In the genomic region with DNA sequence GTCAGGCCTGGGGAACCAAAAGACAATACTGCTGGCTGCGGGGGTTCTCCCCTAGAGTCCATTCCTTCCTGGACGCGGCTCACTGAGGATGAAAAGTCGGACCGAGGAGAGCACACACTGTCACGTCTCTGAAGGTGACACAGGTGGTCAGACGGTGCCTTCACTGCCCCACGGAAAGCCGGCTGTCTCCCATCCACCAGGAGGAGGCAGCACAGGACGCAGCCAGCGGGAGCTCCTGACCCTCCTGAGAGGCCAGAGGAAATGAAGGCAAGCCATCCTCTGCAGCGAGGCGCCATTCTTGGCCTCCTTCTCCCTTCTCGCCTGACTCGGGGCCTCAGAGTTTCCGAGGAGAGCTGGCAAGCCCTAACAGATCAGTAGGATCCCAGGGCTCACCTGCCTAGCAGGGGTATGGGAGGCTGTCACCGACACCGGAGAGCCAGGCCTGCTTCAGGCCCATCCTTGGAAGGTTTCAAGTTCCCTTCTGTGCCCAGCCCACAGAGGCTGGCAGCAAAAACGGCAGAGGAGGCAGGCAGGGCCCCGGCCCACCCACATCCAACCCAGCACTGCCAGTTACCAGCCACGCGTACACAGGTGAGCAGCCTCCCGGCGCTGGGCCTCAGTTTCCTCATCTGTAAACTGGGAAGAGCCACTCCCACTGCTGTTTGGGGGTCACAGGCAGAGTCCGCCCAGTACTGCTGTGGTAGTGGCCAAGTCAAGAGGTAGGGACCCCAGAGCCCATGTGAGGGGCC, we compare ENCODE assay signal across 2 cellular contexts.
TF ChIP-seq lines count a peak whose summit lies in the region.

No MANE protein-coding gene starts in this region.

TF ChIP-seq in HEK293, 187 proteins besides CTCF, POLR2A, EP300 and RAD21 (continued from another document):
- TF ChIP-seq, protein P1, sequence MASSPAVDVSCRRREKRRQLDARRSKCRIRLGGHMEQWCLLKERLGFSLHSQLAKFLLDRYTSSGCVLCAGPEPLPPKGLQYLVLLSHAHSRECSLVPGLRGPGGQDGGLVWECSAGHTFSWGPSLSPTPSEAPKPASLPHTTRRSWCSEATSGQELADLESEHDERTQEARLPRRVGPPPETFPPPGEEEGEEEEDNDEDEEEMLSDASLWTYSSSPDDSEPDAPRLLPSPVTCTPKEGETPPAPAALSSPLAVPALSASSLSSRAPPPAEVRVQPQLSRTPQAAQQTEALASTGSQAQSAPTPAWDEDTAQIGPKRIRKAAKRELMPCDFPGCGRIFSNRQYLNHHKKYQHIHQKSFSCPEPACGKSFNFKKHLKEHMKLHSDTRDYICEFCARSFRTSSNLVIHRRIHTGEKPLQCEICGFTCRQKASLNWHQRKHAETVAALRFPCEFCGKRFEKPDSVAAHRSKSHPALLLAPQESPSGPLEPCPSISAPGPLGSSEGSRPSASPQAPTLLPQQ (tag by site-specific recombination; IDR thresholded peaks at IDR 0.05) = no peak
- TF ChIP-seq ZNF473 (tag by site-specific recombination; IDR thresholded peaks at IDR 0.05) = no peak
- TF ChIP-seq ZNF626 (tag by site-specific recombination; IDR thresholded peaks at IDR 0.05) = no peak
- TF ChIP-seq, protein P2, sequence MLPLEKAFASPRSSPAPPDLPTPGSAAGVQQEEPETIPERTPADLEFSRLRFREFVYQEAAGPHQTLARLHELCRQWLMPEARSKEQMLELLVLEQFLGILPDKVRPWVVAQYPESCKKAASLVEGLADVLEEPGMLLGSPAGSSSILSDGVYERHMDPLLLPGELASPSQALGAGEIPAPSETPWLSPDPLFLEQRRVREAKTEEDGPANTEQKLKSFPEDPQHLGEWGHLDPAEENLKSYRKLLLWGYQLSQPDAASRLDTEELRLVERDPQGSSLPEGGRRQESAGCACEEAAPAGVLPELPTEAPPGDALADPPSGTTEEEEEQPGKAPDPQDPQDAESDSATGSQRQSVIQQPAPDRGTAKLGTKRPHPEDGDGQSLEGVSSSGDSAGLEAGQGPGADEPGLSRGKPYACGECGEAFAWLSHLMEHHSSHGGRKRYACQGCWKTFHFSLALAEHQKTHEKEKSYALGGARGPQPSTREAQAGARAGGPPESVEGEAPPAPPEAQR (tag by site-specific recombination; IDR thresholded peaks at IDR 0.05) = no peak
- no peak for TF ChIP-seq ZFP3 (tag by site-specific recombination; IDR thresholded peaks at IDR 0.05; ENCODE audit: low read depth)
- TF ChIP-seq FEZF1 (tag by site-specific recombination; IDR thresholded peaks at IDR 0.05) = no peak
- no peak for TF ChIP-seq ZNF629 (tag by site-specific recombination; IDR thresholded peaks at IDR 0.05)
- TF ChIP-seq, protein P3, sequence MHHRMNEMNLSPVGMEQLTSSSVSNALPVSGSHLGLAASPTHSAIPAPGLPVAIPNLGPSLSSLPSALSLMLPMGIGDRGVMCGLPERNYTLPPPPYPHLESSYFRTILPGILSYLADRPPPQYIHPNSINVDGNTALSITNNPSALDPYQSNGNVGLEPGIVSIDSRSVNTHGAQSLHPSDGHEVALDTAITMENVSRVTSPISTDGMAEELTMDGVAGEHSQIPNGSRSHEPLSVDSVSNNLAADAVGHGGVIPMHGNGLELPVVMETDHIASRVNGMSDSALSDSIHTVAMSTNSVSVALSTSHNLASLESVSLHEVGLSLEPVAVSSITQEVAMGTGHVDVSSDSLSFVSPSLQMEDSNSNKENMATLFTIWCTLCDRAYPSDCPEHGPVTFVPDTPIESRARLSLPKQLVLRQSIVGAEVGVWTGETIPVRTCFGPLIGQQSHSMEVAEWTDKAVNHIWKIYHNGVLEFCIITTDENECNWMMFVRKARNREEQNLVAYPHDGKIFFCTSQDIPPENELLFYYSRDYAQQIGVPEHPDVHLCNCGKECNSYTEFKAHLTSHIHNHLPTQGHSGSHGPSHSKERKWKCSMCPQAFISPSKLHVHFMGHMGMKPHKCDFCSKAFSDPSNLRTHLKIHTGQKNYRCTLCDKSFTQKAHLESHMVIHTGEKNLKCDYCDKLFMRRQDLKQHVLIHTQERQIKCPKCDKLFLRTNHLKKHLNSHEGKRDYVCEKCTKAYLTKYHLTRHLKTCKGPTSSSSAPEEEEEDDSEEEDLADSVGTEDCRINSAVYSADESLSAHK (tag by site-specific recombination; IDR thresholded peaks at IDR 0.05) = peak; percentile 21; the same call in 1 of the 2 replicates
- TF ChIP-seq SCRT2 (tag by site-specific recombination; IDR thresholded peaks at IDR 0.05) = peak; percentile 54; the same call in 1 of the 2 replicates
- no peak for TF ChIP-seq ZNF16 (tag by site-specific recombination; IDR thresholded peaks at IDR 0.05; ENCODE audit: low read depth)
- TF ChIP-seq ZNF146 (tag by site-specific recombination; IDR thresholded peaks at IDR 0.05) = no peak
- TF ChIP-seq, protein P4, sequence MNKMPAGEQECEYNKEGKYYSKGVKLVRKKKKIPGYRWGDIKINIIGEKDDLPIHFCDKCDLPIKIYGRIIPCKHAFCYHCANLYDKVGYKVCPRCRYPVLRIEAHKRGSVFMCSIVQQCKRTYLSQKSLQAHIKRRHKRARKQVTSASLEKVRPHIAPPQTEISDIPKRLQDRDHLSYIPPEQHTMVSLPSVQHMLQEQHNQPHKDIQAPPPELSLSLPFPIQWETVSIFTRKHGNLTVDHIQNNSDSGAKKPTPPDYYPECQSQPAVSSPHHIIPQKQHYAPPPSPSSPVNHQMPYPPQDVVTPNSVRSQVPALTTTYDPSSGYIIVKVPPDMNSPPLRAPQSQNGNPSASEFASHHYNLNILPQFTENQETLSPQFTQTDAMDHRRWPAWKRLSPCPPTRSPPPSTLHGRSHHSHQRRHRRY (tag by site-specific recombination; IDR thresholded peaks at IDR 0.05) = no peak

TF ChIP-seq in WTC11, 78 proteins besides CTCF, POLR2A, EP300 and RAD21 (continued from another document):
- TF ChIP-seq, protein P5, sequence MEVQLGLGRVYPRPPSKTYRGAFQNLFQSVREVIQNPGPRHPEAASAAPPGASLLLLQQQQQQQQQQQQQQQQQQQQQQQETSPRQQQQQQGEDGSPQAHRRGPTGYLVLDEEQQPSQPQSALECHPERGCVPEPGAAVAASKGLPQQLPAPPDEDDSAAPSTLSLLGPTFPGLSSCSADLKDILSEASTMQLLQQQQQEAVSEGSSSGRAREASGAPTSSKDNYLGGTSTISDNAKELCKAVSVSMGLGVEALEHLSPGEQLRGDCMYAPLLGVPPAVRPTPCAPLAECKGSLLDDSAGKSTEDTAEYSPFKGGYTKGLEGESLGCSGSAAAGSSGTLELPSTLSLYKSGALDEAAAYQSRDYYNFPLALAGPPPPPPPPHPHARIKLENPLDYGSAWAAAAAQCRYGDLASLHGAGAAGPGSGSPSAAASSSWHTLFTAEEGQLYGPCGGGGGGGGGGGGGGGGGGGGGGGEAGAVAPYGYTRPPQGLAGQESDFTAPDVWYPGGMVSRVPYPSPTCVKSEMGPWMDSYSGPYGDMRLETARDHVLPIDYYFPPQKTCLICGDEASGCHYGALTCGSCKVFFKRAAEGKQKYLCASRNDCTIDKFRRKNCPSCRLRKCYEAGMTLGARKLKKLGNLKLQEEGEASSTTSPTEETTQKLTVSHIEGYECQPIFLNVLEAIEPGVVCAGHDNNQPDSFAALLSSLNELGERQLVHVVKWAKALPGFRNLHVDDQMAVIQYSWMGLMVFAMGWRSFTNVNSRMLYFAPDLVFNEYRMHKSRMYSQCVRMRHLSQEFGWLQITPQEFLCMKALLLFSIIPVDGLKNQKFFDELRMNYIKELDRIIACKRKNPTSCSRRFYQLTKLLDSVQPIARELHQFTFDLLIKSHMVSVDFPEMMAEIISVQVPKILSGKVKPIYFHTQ (CRISPR knock-in tag; IDR thresholded peaks at IDR 0.05) = no peak
- TF ChIP-seq, protein P6, sequence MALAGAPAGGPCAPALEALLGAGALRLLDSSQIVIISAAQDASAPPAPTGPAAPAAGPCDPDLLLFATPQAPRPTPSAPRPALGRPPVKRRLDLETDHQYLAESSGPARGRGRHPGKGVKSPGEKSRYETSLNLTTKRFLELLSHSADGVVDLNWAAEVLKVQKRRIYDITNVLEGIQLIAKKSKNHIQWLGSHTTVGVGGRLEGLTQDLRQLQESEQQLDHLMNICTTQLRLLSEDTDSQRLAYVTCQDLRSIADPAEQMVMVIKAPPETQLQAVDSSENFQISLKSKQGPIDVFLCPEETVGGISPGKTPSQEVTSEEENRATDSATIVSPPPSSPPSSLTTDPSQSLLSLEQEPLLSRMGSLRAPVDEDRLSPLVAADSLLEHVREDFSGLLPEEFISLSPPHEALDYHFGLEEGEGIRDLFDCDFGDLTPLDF (CRISPR knock-in tag; IDR thresholded peaks at IDR 0.05) = no peak
- TF ChIP-seq, protein P7, sequence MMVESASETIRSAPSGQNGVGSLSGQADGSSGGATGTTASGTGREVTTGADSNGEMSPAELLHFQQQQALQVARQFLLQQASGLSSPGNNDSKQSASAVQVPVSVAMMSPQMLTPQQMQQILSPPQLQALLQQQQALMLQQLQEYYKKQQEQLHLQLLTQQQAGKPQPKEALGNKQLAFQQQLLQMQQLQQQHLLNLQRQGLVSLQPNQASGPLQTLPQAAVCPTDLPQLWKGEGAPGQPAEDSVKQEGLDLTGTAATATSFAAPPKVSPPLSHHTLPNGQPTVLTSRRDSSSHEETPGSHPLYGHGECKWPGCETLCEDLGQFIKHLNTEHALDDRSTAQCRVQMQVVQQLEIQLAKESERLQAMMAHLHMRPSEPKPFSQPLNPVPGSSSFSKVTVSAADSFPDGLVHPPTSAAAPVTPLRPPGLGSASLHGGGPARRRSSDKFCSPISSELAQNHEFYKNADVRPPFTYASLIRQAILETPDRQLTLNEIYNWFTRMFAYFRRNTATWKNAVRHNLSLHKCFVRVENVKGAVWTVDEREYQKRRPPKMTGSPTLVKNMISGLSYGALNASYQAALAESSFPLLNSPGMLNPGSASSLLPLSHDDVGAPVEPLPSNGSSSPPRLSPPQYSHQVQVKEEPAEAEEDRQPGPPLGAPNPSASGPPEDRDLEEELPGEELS (CRISPR knock-in tag; IDR thresholded peaks at IDR 0.05) = no peak
- TF ChIP-seq OVOL2 (CRISPR knock-in tag; IDR thresholded peaks at IDR 0.05; ENCODE audit: borderline replicate concordance) = no peak
- TF ChIP-seq, protein P8, sequence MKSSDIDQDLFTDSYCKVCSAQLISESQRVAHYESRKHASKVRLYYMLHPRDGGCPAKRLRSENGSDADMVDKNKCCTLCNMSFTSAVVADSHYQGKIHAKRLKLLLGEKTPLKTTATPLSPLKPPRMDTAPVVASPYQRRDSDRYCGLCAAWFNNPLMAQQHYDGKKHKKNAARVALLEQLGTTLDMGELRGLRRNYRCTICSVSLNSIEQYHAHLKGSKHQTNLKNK (CRISPR knock-in tag; IDR thresholded peaks at IDR 0.05) = no peak
- no peak for TF ChIP-seq JUN (CRISPR knock-in tag; IDR thresholded peaks at IDR 0.05)
- TF ChIP-seq GRHL2 (CRISPR knock-in tag; IDR thresholded peaks at IDR 0.05; ENCODE audit: insufficient replicate concordance, severe bottlenecking) = no peak
- TF ChIP-seq, protein P9, sequence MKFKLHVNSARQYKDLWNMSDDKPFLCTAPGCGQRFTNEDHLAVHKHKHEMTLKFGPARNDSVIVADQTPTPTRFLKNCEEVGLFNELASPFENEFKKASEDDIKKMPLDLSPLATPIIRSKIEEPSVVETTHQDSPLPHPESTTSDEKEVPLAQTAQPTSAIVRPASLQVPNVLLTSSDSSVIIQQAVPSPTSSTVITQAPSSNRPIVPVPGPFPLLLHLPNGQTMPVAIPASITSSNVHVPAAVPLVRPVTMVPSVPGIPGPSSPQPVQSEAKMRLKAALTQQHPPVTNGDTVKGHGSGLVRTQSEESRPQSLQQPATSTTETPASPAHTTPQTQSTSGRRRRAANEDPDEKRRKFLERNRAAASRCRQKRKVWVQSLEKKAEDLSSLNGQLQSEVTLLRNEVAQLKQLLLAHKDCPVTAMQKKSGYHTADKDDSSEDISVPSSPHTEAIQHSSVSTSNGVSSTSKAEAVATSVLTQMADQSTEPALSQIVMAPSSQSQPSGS (CRISPR knock-in tag; IDR thresholded peaks at IDR 0.05; ENCODE audit: borderline replicate concordance, low read depth) = no peak
- TF ChIP-seq ESRRA (CRISPR knock-in tag; IDR thresholded peaks at IDR 0.05; ENCODE audit: borderline replicate concordance) = no peak
